In genomic region chr17:10737168-10737622, GRCh38 we compare ENCODE assay signal across 8 cellular contexts. TPM values are rescaled to one million over a fixed set of nuclear protein-coding genes. Genes with fewer than 3 reads are reported as not detected.
DNase-seq lines count a peak whose midpoint lies in the region; ATAC-seq and TF ChIP-seq lines count a peak whose summit lies in the region.

No MANE protein-coding gene starts in this region.

- TF ChIP-seq CTCF in adrenal gland (IDR thresholded peaks at IDR 0.05), result peak; percentile 52 to 90 (median 81)

- H3K27ac ChIP-seq in adrenal gland, result no peak overlapping the region

- intact Hi-C loops in adrenal gland (cut with DNase I) (loop anchor here (5.0 kb wide), 2 partner anchors 105 to 110 kb away; no protein-coding TSS in a partner anchor), left cardiac atrium (cut with DNase I) (loop anchor here (1.0 to 10.0 kb wide), 3 partner anchors 108 to 918 kb away; no protein-coding TSS in a partner anchor)

- peaks cover 4 to 8% of the 10 kb centered on the region in 2 donors for H3K4me1 ChIP-seq in adrenal gland (replicated peaks in 1 of 2)

- no peaks in the 10 kb centered on the region for H3K36me3 ChIP-seq in adrenal gland (replicated peaks in 1 of 2)

- no peaks in the 10 kb centered on the region for H3K27me3 ChIP-seq in adrenal gland

- H3K9me3 ChIP-seq in adrenal gland (replicated peaks in 1 of 3), result no peaks in the 10 kb centered on the region

- DNase-seq in C1 segment of cervical spinal cord (lab: John Stamatoyannopoulos, UW) (peak in 10 of 14 donors; percentile 9 to 54 (median 22)), NOMO-1 treated with dmso at 0.1 percent for 144 hours (lab: John Stamatoyannopoulos, UW; ENCODE audit: unreplicated experiment) (peak; percentile 15), adrenal gland (peak; percentile 54 to 83 (median 69)), left cardiac atrium (peak; percentile 58), retina (peak; percentile 74)

- WGBS in adrenal gland, 4 donors, result 14 to 18% (median 16%) methylated on average over 6 of the region's 6 CpGs

- no peak for TF ChIP-seq POLR2A in adrenal gland (IDR thresholded peaks at IDR 0.05)

- ATAC-seq in GM19351 (IDR thresholded peaks at IDR 0.05; ENCODE audit: unreplicated experiment) (peak; percentile 57), left cardiac atrium (peak; percentile 89 to 96), HG03439 (IDR thresholded peaks at IDR 0.05; ENCODE audit: unreplicated experiment) (no peak), GM21717 (IDR thresholded peaks at IDR 0.05; ENCODE audit: unreplicated experiment) (no peak)

- no peak overlapping the region for H3K4me3 ChIP-seq in adrenal gland

RNA-seq across cellular contexts. Expression of gene TMEM220, which starts 7.4 kb away (rescaled TPM):
- total RNA-seq in adrenal gland (10 to 100 TPM; 10.7 to 33.2 (median 21.0) TPM), left cardiac atrium (1 to 10 TPM; 7.7 to 8.0 TPM)
- polyA plus RNA-seq in adrenal gland, result 10 to 100 TPM; 20.8 to 27.6 (median 24.4) TPM

RNA-seq across cellular contexts. Expression of gene ADPRM, which starts 39.8 kb away (rescaled TPM):
- total RNA-seq in adrenal gland (10 to 100 TPM in 2 of 8 donors, 1 to 10 TPM in 6; 3.8 to 12.1 (median 7.6) TPM), left cardiac atrium (1 to 10 TPM; 3.7 to 5.2 TPM)
- polyA plus RNA-seq in adrenal gland, result 10 to 100 TPM in 1 of 3 donors, 1 to 10 TPM in 2; 7.5 to 11.1 (median 8.2) TPM

RNA-seq across cellular contexts. Expression of gene SCO1, which starts 39.9 kb away (rescaled TPM):
- 10 to 100 TPM; 19.2 to 43.7 (median 35.1) TPM for total RNA-seq in adrenal gland
- 10 to 100 TPM in 1 of 3 donors, 1 to 10 TPM in 2; 6.1 to 36.3 (median 7.9) TPM for polyA plus RNA-seq in adrenal gland
- 10 to 100 TPM; 26.9 to 27.1 TPM for total RNA-seq in left cardiac atrium

Comparison
In these comparisons a context has a peak if more than half of its experiments do, and no peak if none do; other contexts are left out.
1. DNase-seq: peak in every context shown above with its lines; median percentile 74 in retina; 69 in adrenal gland; 58 in left cardiac atrium; 22 in C1 segment of cervical spinal cord; 15 in NOMO-1 treated with dmso at 0.1 percent for 144 hours.
2. ATAC-seq: peak in GM19351 (single experiment) and left cardiac atrium (2 of 2); none in HG03439 (single experiment) and GM21717 (single experiment).